25 cellular contexts compared by ENCODE assay signal in the genomic region with DNA sequence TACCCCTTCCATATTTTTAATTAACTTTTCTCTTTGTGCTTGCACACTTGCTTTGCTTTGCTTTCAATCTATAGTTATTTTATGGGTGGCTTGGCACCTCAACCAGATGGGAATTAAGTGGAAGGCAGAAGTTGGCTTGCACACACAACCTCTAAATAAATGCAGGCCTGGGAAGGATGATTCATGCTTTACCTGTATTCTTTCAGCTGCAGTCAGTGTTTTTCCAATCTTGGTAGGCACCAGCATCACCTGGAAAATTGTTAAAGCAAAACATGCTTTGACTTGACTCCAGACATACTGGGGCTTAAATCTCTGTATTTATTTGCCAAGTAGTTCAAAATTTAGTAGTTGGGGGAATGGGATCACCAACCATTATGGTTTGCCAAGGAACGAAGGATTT.
"Had no signal": no experiment of that assay in that cellular context is flagged by ENCODE, and none has a peak within 500 bp of the region (broad histone marks: within the 10 kb centered on the region; RNA-seq: fewer than 3 reads in every experiment).

No MANE protein-coding gene starts in this region.

- H3K4me1 ChIP-seq: uterus had no signal

- H3K27me3 ChIP-seq: brain microvascular endothelial cell, esophagus muscularis mucosa, transverse colon, uterus had no signal

- H3K9me3 ChIP-seq: esophagus muscularis mucosa, transverse colon, uterus had no signal

- H3K4me1 Mint-ChIP-seq: activated CD4-positive, alpha-beta T cell treated with anti-CD3 and anti-CD28 coated beads for 36 hours; activated CD8-positive, alpha-beta memory T cell treated with anti-CD3 and anti-CD28 coated beads, Interleukin-2, amount 10 ng/mL, durations not matched to agents 7 days and 5 days; naive B cell had no signal

- H3K27ac Mint-ChIP-seq: activated CD4-positive, alpha-beta T cell treated with anti-CD3 and anti-CD28 coated beads for 36 hours; activated CD8-positive, alpha-beta memory T cell treated with anti-CD3 and anti-CD28 coated beads, Interleukin-2, amount 10 ng/mL, durations not matched to agents 7 days and 5 days; activated CD8-positive, alpha-beta T cell treated with anti-CD3 and anti-CD28 coated beads, Interleukin-2, amount 10 ng/mL, durations not matched to agents 7 days and 5 days; activated naive CD8-positive, alpha-beta T cell; dendritic cell treated with granulocyte-macrophage colony-stimulating factor and Interleukin-4, amounts not matched to agents 40 ng/mL and 50 ng/mL, for 4 days; naive B cell had no signal

- FAIRE-seq: frontal cortex, keratinocyte had no signal

- H3K27me3 Mint-ChIP-seq: dendritic cell treated with granulocyte-macrophage colony-stimulating factor and Interleukin-4, amounts not matched to agents 40 ng/mL and 50 ng/mL, for 4 days; naive B cell had no signal

- H3K36me3 Mint-ChIP-seq: activated CD8-positive, alpha-beta memory T cell treated with anti-CD3 and anti-CD28 coated beads, Interleukin-2, amount 10 ng/mL, durations not matched to agents 7 days and 5 days; activated naive CD8-positive, alpha-beta T cell; mesothelial cell of epicardium; naive B cell had no signal

- ATAC-seq: activated CD4-positive, alpha-beta T cell treated with anti-CD3 and anti-CD28 coated beads for 36 hours; activated CD8-positive, alpha-beta memory T cell treated with anti-CD3 and anti-CD28 coated beads, Interleukin-2, amount 10 ng/mL, durations not matched to agents 7 days and 5 days; activated CD8-positive, alpha-beta T cell treated with anti-CD3 and anti-CD28 coated beads, Interleukin-2, amount 10 ng/mL, durations not matched to agents 7 days and 5 days; left colon had no signal

- H3K9me3 Mint-ChIP-seq: neural crest cell had no signal

- H3K4me3 ChIP-seq: esophagus muscularis mucosa, transverse colon, uterus had no signal

- H3K4me3 Mint-ChIP-seq: activated CD4-positive, alpha-beta T cell treated with anti-CD3 and anti-CD28 coated beads for 36 hours; activated CD8-positive, alpha-beta memory T cell treated with anti-CD3 and anti-CD28 coated beads, Interleukin-2, amount 10 ng/mL, durations not matched to agents 7 days and 5 days; activated CD8-positive, alpha-beta T cell treated with anti-CD3 and anti-CD28 coated beads, Interleukin-2, amount 10 ng/mL, durations not matched to agents 7 days and 5 days; activated naive CD8-positive, alpha-beta T cell; dendritic cell treated with granulocyte-macrophage colony-stimulating factor and Interleukin-4, amounts not matched to agents 40 ng/mL and 50 ng/mL, for 4 days; endodermal cell; mesothelial cell of epicardium; naive B cell; neural crest cell had no signal

- H3K36me3 ChIP-seq: brain microvascular endothelial cell, esophagus muscularis mucosa, transverse colon, uterus had no signal

- H3K27ac ChIP-seq: brain microvascular endothelial cell, esophagus muscularis mucosa, uterus had no signal

- DNase-seq: activated CD4-positive, alpha-beta T cell treated with anti-CD3 and anti-CD28 coated beads for 36 hours; activated CD4-positive, CD25-positive, alpha-beta regulatory T cell; activated CD8-positive, alpha-beta memory T cell treated with anti-CD3 and anti-CD28 coated beads, Interleukin-2, amount 10 ng/mL, durations not matched to agents 7 days and 5 days; activated CD8-positive, alpha-beta T cell treated with anti-CD3 and anti-CD28 coated beads, Interleukin-2, amount 10 ng/mL, durations not matched to agents 7 days and 5 days; activated effector memory CD4-positive, alpha-beta T cell treated with Interleukin-2 at 50 U/mL for 16 hours; activated naive CD4-positive, alpha-beta T cell treated with Interleukin-2 at 50 U/mL for 16 hours; activated T-cell treated with anti-CD3 and anti-CD28 coated beads for 4 hours; aorta; brain microvascular endothelial cell; central memory CD4-positive, alpha-beta T cell; endodermal cell; left colon; naive B cell; occipital lobe; stimulated activated CD4-positive, alpha-beta T cell treated with anti-CD3 and anti-CD28 coated beads, Interleukin-2, amount 100 ng/mL, for 48 hours; stimulated activated naive CD4-positive, alpha-beta T cell treated with Interleukin-2 at 50 U/mL for 16 hours; transverse colon; uterus had no signal
